ENCODE assay signal across 1 cellular context in the genomic region with DNA sequence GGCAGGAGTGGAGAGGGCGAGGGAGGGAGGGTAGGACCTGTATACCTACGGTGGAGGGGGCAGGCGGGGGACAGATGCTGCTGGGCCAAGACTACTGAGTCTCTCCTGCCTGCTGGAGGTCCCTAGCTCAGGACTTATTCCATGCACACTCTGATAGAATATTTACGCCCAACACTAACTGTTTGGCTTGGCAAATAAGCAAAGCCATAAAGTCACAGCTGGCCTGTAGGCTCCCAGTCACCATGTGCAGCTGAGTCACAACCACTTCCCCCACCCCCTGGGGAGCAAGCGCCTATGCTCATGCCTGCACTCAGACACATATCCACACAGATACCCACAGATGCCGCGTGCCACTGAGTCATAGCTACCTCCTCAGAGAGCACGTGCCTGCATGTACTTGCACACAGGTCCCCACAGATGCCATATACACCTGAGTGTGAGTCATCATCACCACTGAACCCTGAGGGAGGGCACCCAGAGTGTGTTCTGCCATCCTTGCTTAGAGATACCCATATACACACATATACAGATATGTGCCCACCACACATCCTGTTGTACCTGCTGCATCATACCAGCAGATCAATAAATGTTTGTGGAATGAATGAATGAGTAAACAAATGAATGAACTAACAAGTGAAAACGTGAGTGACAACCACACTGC.
TF ChIP-seq lines count a peak whose summit lies in the region.

No MANE protein-coding gene starts in this region.

TF ChIP-seq in GM12878, 131 proteins besides CTCF, POLR2A, EP300 and RAD21 (continued from another document):
- TF ChIP-seq, protein P1, sequence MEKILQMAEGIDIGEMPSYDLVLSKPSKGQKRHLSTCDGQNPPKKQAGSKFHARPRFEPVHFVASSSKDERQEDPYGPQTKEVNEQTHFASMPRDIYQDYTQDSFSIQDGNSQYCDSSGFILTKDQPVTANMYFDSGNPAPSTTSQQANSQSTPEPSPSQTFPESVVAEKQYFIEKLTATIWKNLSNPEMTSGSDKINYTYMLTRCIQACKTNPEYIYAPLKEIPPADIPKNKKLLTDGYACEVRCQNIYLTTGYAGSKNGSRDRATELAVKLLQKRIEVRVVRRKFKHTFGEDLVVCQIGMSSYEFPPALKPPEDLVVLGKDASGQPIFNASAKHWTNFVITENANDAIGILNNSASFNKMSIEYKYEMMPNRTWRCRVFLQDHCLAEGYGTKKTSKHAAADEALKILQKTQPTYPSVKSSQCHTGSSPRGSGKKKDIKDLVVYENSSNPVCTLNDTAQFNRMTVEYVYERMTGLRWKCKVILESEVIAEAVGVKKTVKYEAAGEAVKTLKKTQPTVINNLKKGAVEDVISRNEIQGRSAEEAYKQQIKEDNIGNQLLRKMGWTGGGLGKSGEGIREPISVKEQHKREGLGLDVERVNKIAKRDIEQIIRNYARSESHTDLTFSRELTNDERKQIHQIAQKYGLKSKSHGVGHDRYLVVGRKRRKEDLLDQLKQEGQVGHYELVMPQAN (conservative IDR thresholded peaks at IDR 0.05) = no peak
- 0 out of 4 replicates have a peak, but pooled peaks of 1 of the 2 experiments have one; percentile 11 for TF ChIP-seq IKZF2 (IDR thresholded peaks at IDR 0.05)
- no peak for TF ChIP-seq ETV6 (conservative IDR thresholded peaks at IDR 0.05 in 1 of 2, IDR thresholded peaks at IDR 0.05 in 1 of 2; ENCODE audit: borderline replicate concordance in 1 of 2, low read depth in 1 of 2)
- no peak for TF ChIP-seq JUND (IDR thresholded peaks at IDR 0.05; ENCODE audit: low read depth, low read length)
- no peak for TF ChIP-seq MEF2A (IDR thresholded peaks at IDR 0.05; ENCODE audit: insufficient read depth, low read depth, low read length)
- peak; percentile 70 for TF ChIP-seq MEF2B (IDR thresholded peaks at IDR 0.05; ENCODE audit: partially characterized antibody, poor library complexity, severe bottlenecking)
- TF ChIP-seq SUPT20H (IDR thresholded peaks at IDR 0.05; ENCODE audit: borderline replicate concordance, control insufficient read depth, low read depth, low read length) = no peak
- TF ChIP-seq MTA2 (IDR thresholded peaks at IDR 0.05; ENCODE audit: low read depth) = 0 out of 2 replicates have a peak, but pooled peaks have one; percentile 18
- TF ChIP-seq TBL1XR1 (IDR thresholded peaks at IDR 0.05; ENCODE audit: low read depth, low read length) = no peak
- TF ChIP-seq CEBPB (IDR thresholded peaks at IDR 0.05; ENCODE audit: borderline replicate concordance in 1 of 2, low read depth in 2 of 2, low read length in 2 of 2) = no peak
- TF ChIP-seq, protein P2, sequence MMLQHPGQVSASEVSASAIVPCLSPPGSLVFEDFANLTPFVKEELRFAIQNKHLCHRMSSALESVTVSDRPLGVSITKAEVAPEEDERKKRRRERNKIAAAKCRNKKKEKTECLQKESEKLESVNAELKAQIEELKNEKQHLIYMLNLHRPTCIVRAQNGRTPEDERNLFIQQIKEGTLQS (IDR thresholded peaks at IDR 0.05; ENCODE audit: borderline replicate concordance, extremely low read depth, low read depth, low read length) = no peak
- no peak for TF ChIP-seq FOS (IDR thresholded peaks at IDR 0.05; ENCODE audit: borderline replicate concordance, extremely low read depth, insufficient read length)
- TF ChIP-seq, protein P3, sequence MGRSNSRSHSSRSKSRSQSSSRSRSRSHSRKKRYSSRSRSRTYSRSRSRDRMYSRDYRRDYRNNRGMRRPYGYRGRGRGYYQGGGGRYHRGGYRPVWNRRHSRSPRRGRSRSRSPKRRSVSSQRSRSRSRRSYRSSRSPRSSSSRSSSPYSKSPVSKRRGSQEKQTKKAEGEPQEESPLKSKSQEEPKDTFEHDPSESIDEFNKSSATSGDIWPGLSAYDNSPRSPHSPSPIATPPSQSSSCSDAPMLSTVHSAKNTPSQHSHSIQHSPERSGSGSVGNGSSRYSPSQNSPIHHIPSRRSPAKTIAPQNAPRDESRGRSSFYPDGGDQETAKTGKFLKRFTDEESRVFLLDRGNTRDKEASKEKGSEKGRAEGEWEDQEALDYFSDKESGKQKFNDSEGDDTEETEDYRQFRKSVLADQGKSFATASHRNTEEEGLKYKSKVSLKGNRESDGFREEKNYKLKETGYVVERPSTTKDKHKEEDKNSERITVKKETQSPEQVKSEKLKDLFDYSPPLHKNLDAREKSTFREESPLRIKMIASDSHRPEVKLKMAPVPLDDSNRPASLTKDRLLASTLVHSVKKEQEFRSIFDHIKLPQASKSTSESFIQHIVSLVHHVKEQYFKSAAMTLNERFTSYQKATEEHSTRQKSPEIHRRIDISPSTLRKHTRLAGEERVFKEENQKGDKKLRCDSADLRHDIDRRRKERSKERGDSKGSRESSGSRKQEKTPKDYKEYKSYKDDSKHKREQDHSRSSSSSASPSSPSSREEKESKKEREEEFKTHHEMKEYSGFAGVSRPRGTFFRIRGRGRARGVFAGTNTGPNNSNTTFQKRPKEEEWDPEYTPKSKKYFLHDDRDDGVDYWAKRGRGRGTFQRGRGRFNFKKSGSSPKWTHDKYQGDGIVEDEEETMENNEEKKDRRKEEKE (IDR thresholded peaks at IDR 0.05) = no peak
- TF ChIP-seq POLR2AphosphoS2 (IDR thresholded peaks at IDR 0.05; ENCODE audit: low read depth, low read length) = no peak
- TF ChIP-seq LARP7 (IDR thresholded peaks at IDR 0.05) = no peak
- TF ChIP-seq CHD2 (IDR thresholded peaks at IDR 0.05; ENCODE audit: borderline replicate concordance, low read depth, low read length) = no peak
- TF ChIP-seq RAD51 (IDR thresholded peaks at IDR 0.05) = peak; percentile 51; the same call in 1 of the 2 replicates
- TF ChIP-seq, protein P4, sequence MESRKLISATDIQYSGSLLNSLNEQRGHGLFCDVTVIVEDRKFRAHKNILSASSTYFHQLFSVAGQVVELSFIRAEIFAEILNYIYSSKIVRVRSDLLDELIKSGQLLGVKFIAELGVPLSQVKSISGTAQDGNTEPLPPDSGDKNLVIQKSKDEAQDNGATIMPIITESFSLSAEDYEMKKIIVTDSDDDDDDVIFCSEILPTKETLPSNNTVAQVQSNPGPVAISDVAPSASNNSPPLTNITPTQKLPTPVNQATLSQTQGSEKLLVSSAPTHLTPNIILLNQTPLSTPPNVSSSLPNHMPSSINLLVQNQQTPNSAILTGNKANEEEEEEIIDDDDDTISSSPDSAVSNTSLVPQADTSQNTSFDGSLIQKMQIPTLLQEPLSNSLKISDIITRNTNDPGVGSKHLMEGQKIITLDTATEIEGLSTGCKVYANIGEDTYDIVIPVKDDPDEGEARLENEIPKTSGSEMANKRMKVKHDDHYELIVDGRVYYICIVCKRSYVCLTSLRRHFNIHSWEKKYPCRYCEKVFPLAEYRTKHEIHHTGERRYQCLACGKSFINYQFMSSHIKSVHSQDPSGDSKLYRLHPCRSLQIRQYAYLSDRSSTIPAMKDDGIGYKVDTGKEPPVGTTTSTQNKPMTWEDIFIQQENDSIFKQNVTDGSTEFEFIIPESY (IDR thresholded peaks at IDR 0.05) = no peak
- TF ChIP-seq CBX3 (IDR thresholded peaks at IDR 0.05; ENCODE audit: borderline replicate concordance, low read depth) = no peak
- no peak for TF ChIP-seq TAF1 (IDR thresholded peaks at IDR 0.05; ENCODE audit: borderline replicate concordance, low read depth, low read length)
- no peak for TF ChIP-seq IKZF1 (conservative IDR thresholded peaks at IDR 0.05)
- TF ChIP-seq PML (IDR thresholded peaks at IDR 0.05; ENCODE audit: low read length) = no peak
- peak; percentile 97 to 98 for TF ChIP-seq BHLHE40 (IDR thresholded peaks at IDR 0.05; ENCODE audit: borderline replicate concordance in 1 of 2, low read depth in 2 of 2, low read length in 1 of 2)
- TF ChIP-seq IRF4 (IDR thresholded peaks at IDR 0.05; ENCODE audit: low read depth, low read length) = no peak
- TF ChIP-seq, protein P5, sequence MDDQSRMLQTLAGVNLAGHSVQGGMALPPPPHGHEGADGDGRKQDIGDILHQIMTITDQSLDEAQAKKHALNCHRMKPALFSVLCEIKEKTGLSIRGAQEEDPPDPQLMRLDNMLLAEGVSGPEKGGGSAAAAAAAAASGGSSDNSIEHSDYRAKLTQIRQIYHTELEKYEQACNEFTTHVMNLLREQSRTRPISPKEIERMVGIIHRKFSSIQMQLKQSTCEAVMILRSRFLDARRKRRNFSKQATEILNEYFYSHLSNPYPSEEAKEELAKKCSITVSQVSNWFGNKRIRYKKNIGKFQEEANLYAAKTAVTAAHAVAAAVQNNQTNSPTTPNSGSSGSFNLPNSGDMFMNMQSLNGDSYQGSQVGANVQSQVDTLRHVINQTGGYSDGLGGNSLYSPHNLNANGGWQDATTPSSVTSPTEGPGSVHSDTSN (IDR thresholded peaks at IDR 0.05; ENCODE audit: insufficient replicate concordance, low read depth, low read length) = peak; percentile 21
- TF ChIP-seq, protein P6, sequence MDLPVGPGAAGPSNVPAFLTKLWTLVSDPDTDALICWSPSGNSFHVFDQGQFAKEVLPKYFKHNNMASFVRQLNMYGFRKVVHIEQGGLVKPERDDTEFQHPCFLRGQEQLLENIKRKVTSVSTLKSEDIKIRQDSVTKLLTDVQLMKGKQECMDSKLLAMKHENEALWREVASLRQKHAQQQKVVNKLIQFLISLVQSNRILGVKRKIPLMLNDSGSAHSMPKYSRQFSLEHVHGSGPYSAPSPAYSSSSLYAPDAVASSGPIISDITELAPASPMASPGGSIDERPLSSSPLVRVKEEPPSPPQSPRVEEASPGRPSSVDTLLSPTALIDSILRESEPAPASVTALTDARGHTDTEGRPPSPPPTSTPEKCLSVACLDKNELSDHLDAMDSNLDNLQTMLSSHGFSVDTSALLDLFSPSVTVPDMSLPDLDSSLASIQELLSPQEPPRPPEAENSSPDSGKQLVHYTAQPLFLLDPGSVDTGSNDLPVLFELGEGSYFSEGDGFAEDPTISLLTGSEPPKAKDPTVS (IDR thresholded peaks at IDR 0.05; ENCODE audit: low read depth, low read length) = no peak
- TF ChIP-seq NBN (IDR thresholded peaks at IDR 0.05) = no peak
- no peak for TF ChIP-seq ZNF622 (IDR thresholded peaks at IDR 0.05)
- TF ChIP-seq TCF12 (IDR thresholded peaks at IDR 0.05; ENCODE audit: low read depth, low read length) = peak; percentile 68
- no peak for TF ChIP-seq ZNF384 (IDR thresholded peaks at IDR 0.05; ENCODE audit: borderline replicate concordance, low read depth, low read length)
- TF ChIP-seq TCF7 (IDR thresholded peaks at IDR 0.05; ENCODE audit: borderline replicate concordance) = no peak
- TF ChIP-seq NFIC (IDR thresholded peaks at IDR 0.05; ENCODE audit: low read depth, low read length) = no peak
TF ChIP-seq in GM12878: peak in this region for 22.
